ENCODE assay signal across 13 cellular contexts in genomic region chr4:185358514-185359433, GRCh38. TPM values are rescaled to one million over a fixed set of nuclear protein-coding genes. Genes with fewer than 3 reads are reported as not detected.
A peak's percentile ranks its signal among the peaks of the same experiment; 100 is the strongest.
DNase-seq lines count a peak whose midpoint lies in the region; ATAC-seq, FAIRE-seq and TF ChIP-seq lines count a peak whose summit lies in the region.
"Had no signal": no experiment of that assay in that cellular context is flagged by ENCODE, and none has a peak within 500 bp of the region (broad histone marks: within the 10 kb centered on the region; RNA-seq: fewer than 3 reads in every experiment).

No MANE protein-coding gene starts in this region.

- 42% methylated on average over 9 of the region's 9 CpGs for WGBS in SK-N-SH (ENCODE audit: low lambda C conversion rate)
- WGBS in small intestine, 3 donors = 82 to 89% (median 86%) methylated on average over 9 of the region's 9 CpGs

- H3K36me3 ChIP-seq in SK-N-SH (replicated peaks in 1 of 2; ENCODE audit: control insufficient read depth in 1 of 2, insufficient read depth in 2 of 2, low read length in 1 of 2) (peaks cover 13 to 24% of the 10 kb centered on the region in 2 experiments), small intestine (ENCODE audit: control insufficient read depth in 2 of 2, insufficient read depth in 2 of 2, low read length in 2 of 2) (peaks cover 0 to 2% of the 10 kb centered on the region in 2 donors)

- no peak overlapping the region for H2AFZ ChIP-seq in SK-N-SH (ENCODE audit: low read depth)

- peak overlapping the region; percentile 60 for H3K4me2 ChIP-seq in SK-N-SH

- FAIRE-seq in urothelium cell line (lab: Jason Lieb, UNC) (no peak), small intestine (lab: Jason Lieb, UNC) (no peak)

- H3K4me3 ChIP-seq in SK-N-SH (ENCODE audit: low read depth in 2 of 2, low read length in 1 of 2) (no peak overlapping the region), fibroblast of villous mesenchyme (ENCODE audit: low read depth, low read length) (no peak overlapping the region), small intestine (ENCODE audit: low read depth in 1 of 2, low read length in 2 of 2) (no peak overlapping the region)
- H3K4me3 ChIP-seq: tibial nerve had no signal

- H3K4me1 ChIP-seq in SK-N-SH (ENCODE audit: control insufficient read depth in 1 of 2, insufficient read depth in 2 of 2, low read depth in 1 of 2, low read length in 1 of 2) (peaks cover 8 to 21% of the 10 kb centered on the region in 2 experiments), small intestine (ENCODE audit: control insufficient read depth in 2 of 2, insufficient read depth in 1 of 2, low read depth in 1 of 2, low read length in 1 of 2) (no peaks in the 10 kb centered on the region)
- H3K4me1 ChIP-seq: tibial nerve had no signal

- H3K79me2 ChIP-seq in SK-N-SH (ENCODE audit: insufficient read depth) = peaks cover 3% of the 10 kb centered on the region; the same call in 1 of the 2 replicates

- H3K27me3 ChIP-seq in SK-N-SH (ENCODE audit: insufficient read depth) (no peaks in the 10 kb centered on the region), small intestine (ENCODE audit: control insufficient read depth in 2 of 2, insufficient read depth in 2 of 2, low read length in 2 of 2) (no peaks in the 10 kb centered on the region)
- H3K27me3 ChIP-seq: tibial nerve had no signal

- H3F3A ChIP-seq in SK-N-SH (replicated peaks; ENCODE audit: insufficient read depth) = peaks cover 37% of the 10 kb centered on the region

- H3K27ac ChIP-seq in SK-N-SH (ENCODE audit: low read depth in 2 of 2, low read length in 1 of 2) (peak overlapping the region; percentile 78 to 98), small intestine (ENCODE audit: low read depth in 1 of 2, low read length in 1 of 2) (no peak overlapping the region)
- H3K27ac ChIP-seq: 22Rv1 had no signal

- CTCF ChIA-PET in SK-N-SH (lab: Yijun Ruan, JAX) = no interaction called here

- ATAC-seq in HG02970 (IDR thresholded peaks at IDR 0.05; ENCODE audit: low FRiP score, unreplicated experiment) = no peak
- ATAC-seq: left cardiac atrium had no signal

- POLR2A ChIA-PET in SK-N-SH (lab: Yijun Ruan, JAX) = no interaction called here

- no peak for TF ChIP-seq RAD21 in SK-N-SH (IDR thresholded peaks at IDR 0.05; ENCODE audit: low read length)

- peak overlapping the region; percentile 68 for H3K9ac ChIP-seq in SK-N-SH

- TF ChIP-seq CTCF in SK-N-SH (IDR thresholded peaks at IDR 0.05) (no peak), fibroblast of villous mesenchyme (IDR thresholded peaks at IDR 0.05; ENCODE audit: insufficient read depth, low read depth, low read length) (no peak)

- no peaks in the 10 kb centered on the region for H4K20me1 ChIP-seq in SK-N-SH (ENCODE audit: insufficient read depth)

- H3K9me2 ChIP-seq in SK-N-SH = no peaks in the 10 kb centered on the region

- TF ChIP-seq EP300 in SK-N-SH (IDR thresholded peaks at IDR 0.05; ENCODE audit: borderline replicate concordance in 1 of 2, low read depth in 1 of 2, low read length in 1 of 2) = peak in 1 of 2 experiments; percentile 94; a peak in 2 of 4 replicates

- peak; percentile 1 for DNase-seq in DMS53 (lab: John Stamatoyannopoulos, UW)
- no peak for DNase-seq in DMS53 treated with DMSO at 0.1 percent for 48 hours (lab: John Stamatoyannopoulos, UW; ENCODE audit: unreplicated experiment)
- DNase-seq in SK-N-SH = no peak
- DNase-seq in fibroblast of villous mesenchyme (ENCODE audit: low read depth) = peak; percentile 36
- DNase-seq in urothelium cell line (ENCODE audit: low spot score) = peak; percentile 28
- DNase-seq in small intestine = no peak
- DNase-seq in HK-2 (ENCODE audit: unreplicated experiment) = no peak
- DNase-seq: GF-D8, left cardiac atrium, T-helper 9 cell had no signal

- H3K9me3 ChIP-seq in SK-N-SH (no peaks in the 10 kb centered on the region), small intestine (ENCODE audit: control insufficient read depth, low read depth) (no peaks in the 10 kb centered on the region)
- H3K9me3 ChIP-seq: tibial nerve had no signal

TF ChIP-seq in SK-N-SH, 30 proteins besides CTCF, POLR2A, EP300 and RAD21 (continues in another document):
- TF ChIP-seq JUND (IDR thresholded peaks at IDR 0.05) (peak; percentile 91), TAF1 (IDR thresholded peaks at IDR 0.05; ENCODE audit: borderline replicate concordance, low read depth, low read length) (no peak), MAX (IDR thresholded peaks at IDR 0.05; ENCODE audit: low read depth) (no peak), NFIC (IDR thresholded peaks at IDR 0.05; ENCODE audit: borderline replicate concordance) (peak; percentile 79), RXRA (IDR thresholded peaks at IDR 0.05; ENCODE audit: borderline replicate concordance, low read depth) (peak; percentile 85), ZBTB33 (IDR thresholded peaks at IDR 0.05; ENCODE audit: borderline replicate concordance, low read depth) (peak; percentile 30; the same call in 1 of the 2 replicates), USF2 (IDR thresholded peaks at IDR 0.05; ENCODE audit: borderline replicate concordance, low read depth, low read length) (no peak), GATA2 (CRISPR knock-in tag; IDR thresholded peaks at IDR 0.05) (no peak), TCF12 (IDR thresholded peaks at IDR 0.05) (peak; percentile 93), PBX3 (IDR thresholded peaks at IDR 0.05) (peak; percentile 70), IRF3 (IDR thresholded peaks at IDR 0.05; ENCODE audit: low read depth, low read length) (no peak), FOXJ3 (CRISPR knock-in tag; IDR thresholded peaks at IDR 0.05) (no peak), SMC3 (IDR thresholded peaks at IDR 0.05; ENCODE audit: low read depth, low read length) (no peak), NRF1 (IDR thresholded peaks at IDR 0.05; ENCODE audit: low read depth, low read length) (no peak), POLR2AphosphoS5 (IDR thresholded peaks at IDR 0.05; ENCODE audit: low read depth, low read length) (no peak), YY1 (IDR thresholded peaks at IDR 0.05; ENCODE audit: low read depth) (no peak), ELF1 (IDR thresholded peaks at IDR 0.05) (no peak), TEAD4 (IDR thresholded peaks at IDR 0.05; ENCODE audit: borderline replicate concordance, insufficient read depth) (peak; percentile 77; the same call in 1 of the 2 replicates)

RNA-seq across cellular contexts. Expression of gene LRP2BP, which starts 37.0 kb away (rescaled TPM):
- polyA plus RNA-seq in SK-N-SH (2012; rRNA removed) (0.30 and 0.52 TPM in 2 replicates), small intestine (under 1 TPM in 2 of 3 donors, not detected in 1; 0.21 to 0.22 TPM)
- 0.08 and 0.14 TPM in 2 replicates for polyA plus RNA-seq in SK-N-SH (2012; cell fraction: cytosol; rRNA removed)
- 2.5 and 3.8 TPM in 2 replicates for polyA plus RNA-seq in SK-N-SH (2012; cell fraction: nucleus; rRNA removed)
- total RNA-seq in fibroblast of villous mesenchyme = 0.32 and 1.3 TPM in 2 replicates

RNA-seq across cellular contexts. Expression of gene ANKRD37, which starts 37.9 kb away (rescaled TPM):
- polyA plus RNA-seq in SK-N-SH (2012; rRNA removed) (10.1 and 11.6 TPM in 2 replicates), small intestine (10 to 100 TPM in 1 of 3 donors, 1 to 10 TPM in 2; 8.2 to 12.7 (median 8.5) TPM)
- polyA plus RNA-seq in SK-N-SH (2012; cell fraction: cytosol; rRNA removed) = 9.4 and 11.7 TPM in 2 replicates
- 20.5 and 22.3 TPM in 2 replicates for polyA plus RNA-seq in SK-N-SH (2012; cell fraction: nucleus; rRNA removed)
- 3.0 and 3.2 TPM in 2 replicates for total RNA-seq in fibroblast of villous mesenchyme

Comparison
In these comparisons a context has a peak if more than half of its experiments do, and no peak if none do; other contexts are left out.
1. DNase-seq: peak in DMS53 (single experiment), fibroblast of villous mesenchyme (single experiment) and urothelium cell line (single experiment); none in DMS53 treated with DMSO at 0.1 percent for 48 hours (single experiment), SK-N-SH (single experiment), small intestine (single experiment) and HK-2 (single experiment).
2. H3K27ac ChIP-seq: peak in SK-N-SH (2 of 2); none in small intestine (0 of 2).